Comparison of ENCODE assay signal across 1 cellular context in the genomic region with DNA sequence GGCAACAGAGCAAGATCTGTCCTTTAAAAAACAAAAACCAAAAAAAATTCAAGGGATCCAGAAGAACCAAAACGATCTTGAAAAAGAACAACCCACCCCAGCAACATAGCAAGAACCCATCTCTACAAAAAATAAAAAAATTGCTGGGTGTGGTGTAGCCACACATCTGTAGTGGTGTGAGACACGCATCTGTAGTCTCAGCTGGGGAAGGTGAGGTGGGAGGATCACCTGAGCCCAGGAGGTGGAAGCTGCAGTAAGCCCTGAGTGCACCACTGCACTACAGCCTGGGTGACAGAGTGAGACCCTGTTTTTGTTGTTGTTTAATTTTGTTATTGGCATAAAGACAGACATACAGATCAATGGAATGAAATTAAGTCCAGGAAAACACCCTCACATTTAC.
TF ChIP-seq lines count a peak whose summit lies in the region.

No MANE protein-coding gene starts in this region.

TF ChIP-seq in H1, 55 proteins besides CTCF, POLR2A, EP300 and RAD21:
- no peak for TF ChIP-seq HDAC6 (IDR thresholded peaks at IDR 0.05; ENCODE audit: low read depth, low read length)
- TF ChIP-seq KDM4A (IDR thresholded peaks at IDR 0.05; ENCODE audit: low read depth, low read length, severe bottlenecking): no peak
- no peak for TF ChIP-seq KDM5A (IDR thresholded peaks at IDR 0.05; ENCODE audit: low read length)
- no peak for TF ChIP-seq MAFK (IDR thresholded peaks at IDR 0.05; ENCODE audit: low read depth, low read length)
- no peak for TF ChIP-seq RXRA (IDR thresholded peaks at IDR 0.05; ENCODE audit: insufficient read depth, low read depth, low read length)
- no peak for TF ChIP-seq PHF8 (conservative IDR thresholded peaks at IDR 0.05; ENCODE audit: low read depth, low read length)
- no peak for TF ChIP-seq TBP (IDR thresholded peaks at IDR 0.05; ENCODE audit: low read depth, low read length)
- TF ChIP-seq SP4 (IDR thresholded peaks at IDR 0.05; ENCODE audit: low read length): no peak
- no peak for TF ChIP-seq FOSL1 (IDR thresholded peaks at IDR 0.05; ENCODE audit: insufficient read depth, low read depth, low read length)
